In genomic region chr2:188529710-188530109, GRCh38 we compare ENCODE assay signal across 20 cellular contexts.
DNase-seq lines count a peak whose midpoint lies in the region; ATAC-seq and TF ChIP-seq lines count a peak whose summit lies in the region.
"Had no signal": no experiment of that assay in that cellular context is flagged by ENCODE, and none has a peak within 500 bp of the region (broad histone marks: within the 10 kb centered on the region; RNA-seq: fewer than 3 reads in every experiment).

No MANE protein-coding gene starts in this region.

- H3K27ac ChIP-seq in IMR-90 (ENCODE audit: insufficient read depth, low read length): no peak overlapping the region
- peak overlapping the region; percentile 68 for H3K27ac ChIP-seq in hepatocyte
- H3K27ac ChIP-seq: 22Rv1, A549, BLaER1, GM23248 had no signal

- no peak overlapping the region for H2AFZ ChIP-seq in IMR-90 (replicated peaks; ENCODE audit: low read length, poor library complexity)
- no peak overlapping the region for H2AFZ ChIP-seq in hepatocyte
- H2AFZ ChIP-seq: GM23248 had no signal

- H3K4me1 ChIP-seq in IMR-90 (ENCODE audit: control insufficient read depth, insufficient read depth, low read length) (peaks cover 2% of the 10 kb centered on the region; the same call in 1 of the 2 replicates), hepatocyte (ENCODE audit: insufficient read depth) (peaks cover 26% of the 10 kb centered on the region)
- H3K4me1 ChIP-seq: A549 had no signal

- H3K4me2 ChIP-seq in IMR-90 (ENCODE audit: low read depth, low read length) (no peak overlapping the region), hepatocyte (no peak overlapping the region)
- H3K4me2 ChIP-seq: A549, BLaER1 had no signal

- H3K9ac ChIP-seq in IMR-90 (ENCODE audit: low read depth, low read length): no peak overlapping the region
- H3K9ac ChIP-seq: BLaER1, GM23248 had no signal

- ATAC-seq in IMR-90 (ENCODE audit: low read depth): no peak
- ATAC-seq in SK-N-SH treated with all-trans-retinoic acid at 6 μM for 48 hours: no peak
- no peak for ATAC-seq in GM19395 (IDR thresholded peaks at IDR 0.05; ENCODE audit: unreplicated experiment)
- no peak for ATAC-seq in HG03460 (IDR thresholded peaks at IDR 0.05; ENCODE audit: unreplicated experiment)
- ATAC-seq: A549, GM12878 had no signal

- no peaks in the 10 kb centered on the region for H3K9me1 ChIP-seq in IMR-90 (ENCODE audit: insufficient read depth, low read length)

- H3K9me3 ChIP-seq in IMR-90 (ENCODE audit: control insufficient read depth, insufficient read depth, low read length) (peaks cover 3% of the 10 kb centered on the region), hepatocyte (ENCODE audit: low read depth) (no peaks in the 10 kb centered on the region)
- H3K9me3 ChIP-seq: A549, BLaER1 had no signal

- POLR2A ChIA-PET in IMR-90 (lab: Charles Lee; ENCODE audit: unreplicated experiment): no interaction called here

- BruUV-seq in IMR-90 (replicated peaks; lab: Mats Ljungman, UMichigan): no TSS peak

- no peak overlapping the region for H2BK15ac ChIP-seq in IMR-90 (ENCODE audit: low read depth, low read length)

- WGBS in IMR-90 (ENCODE audit: extremely low coverage in 2 of 2, insufficient read length in 1 of 2), 2 experiments: 80% methylated on average over 1 of the region's 1 CpG; no CpG with 5 or more reads in 1 of the 2 experiments
- 87% methylated on average over 1 of the region's 1 CpG for WGBS in hepatocyte (ENCODE audit: low lambda C conversion rate, missing lambda C conversion rate)

- H3K36me3 ChIP-seq in IMR-90 (ENCODE audit: control insufficient read depth, insufficient read depth, low read length) (peaks cover 2% of the 10 kb centered on the region; the same call in 1 of the 2 replicates), hepatocyte (replicated peaks; ENCODE audit: insufficient read depth, low read depth) (no peaks in the 10 kb centered on the region)
- H3K36me3 ChIP-seq: BLaER1 had no signal

- CTCF ChIA-PET in IMR-90 (lab: Yijun Ruan, JAX): no interaction called here

- no peak for TF ChIP-seq RAD21 in IMR-90 (IDR thresholded peaks at IDR 0.05; ENCODE audit: low read length)

- H2AK9ac ChIP-seq in IMR-90 (replicated peaks; ENCODE audit: low read depth, low read length, poor library complexity): no peak overlapping the region

- peak; percentile 19 for DNase-seq in DMS53 (lab: John Stamatoyannopoulos, UW)
- no peak for DNase-seq in DMS53 treated with DMSO at 0.1 percent for 48 hours (lab: John Stamatoyannopoulos, UW; ENCODE audit: unreplicated experiment)
- peak; percentile 27 for DNase-seq in IMR-90
- no peak for DNase-seq in hepatocyte (ENCODE audit: low spot score)
- DNase-seq in foreskin melanocyte: no peak
- DNase-seq: AML-193; CD4-positive, alpha-beta memory T cell; DMS153; DND-41; EL; GM23248; HCEC 1CT; KBM-7 had no signal

- H4K8ac ChIP-seq in IMR-90 (ENCODE audit: low read depth in 2 of 2, low read length in 2 of 2): no peak overlapping the region

- in situ Hi-C loops in IMR-90 (cut with MboI; ENCODE audit: low sequenced_read_pairs): loop anchor here (5.0 kb wide), 1 partner anchor 453 kb away; no protein-coding TSS in a partner anchor

- H4K91ac ChIP-seq in IMR-90 (ENCODE audit: insufficient read depth, low read depth, low read length): no peak overlapping the region

- H3K14ac ChIP-seq in IMR-90 (replicated peaks; ENCODE audit: low read depth, low read length): no peak overlapping the region

- H3K9me2 ChIP-seq in hepatocyte (replicated peaks; ENCODE audit: insufficient read depth): no peaks in the 10 kb centered on the region

- H3K27me3 ChIP-seq in IMR-90 (ENCODE audit: control insufficient read depth, insufficient read depth, low read length) (no peaks in the 10 kb centered on the region), hepatocyte (no peaks in the 10 kb centered on the region)
- H3K27me3 ChIP-seq: BLaER1 had no signal

- dilution Hi-C loops in IMR-90 (cut with HindIII; ENCODE audit: low sequenced_read_pairs, unreplicated experiment): no loop called here

- H3K79me2 ChIP-seq in hepatocyte: peaks cover 32% of the 10 kb centered on the region

- no peak overlapping the region for H3K56ac ChIP-seq in IMR-90 (ENCODE audit: extremely low read depth, insufficient read depth, low read length)

- no peak overlapping the region for H2BK5ac ChIP-seq in IMR-90 (ENCODE audit: low read depth, low read length, poor library complexity, severe bottlenecking)

- no peak overlapping the region for H2AK5ac ChIP-seq in IMR-90 (ENCODE audit: low read depth, low read length)

- no peaks in the 10 kb centered on the region for H4K20me1 ChIP-seq in IMR-90 (ENCODE audit: insufficient read depth, low read length)
- no peaks in the 10 kb centered on the region for H4K20me1 ChIP-seq in hepatocyte (ENCODE audit: insufficient read depth, poor library complexity, severe bottlenecking)
- H4K20me1 ChIP-seq: BLaER1 had no signal

- TF ChIP-seq POLR2A in IMR-90 (IDR thresholded peaks at IDR 0.05; ENCODE audit: low read depth, low read length): no peak

- no peak overlapping the region; the same call in 1 of the 2 replicates for H2BK120ac ChIP-seq in IMR-90 (ENCODE audit: low read depth, low read length)

- no peak overlapping the region for H2BK20ac ChIP-seq in IMR-90 (ENCODE audit: low read depth, low read length)

- H3K4me3 ChIP-seq in IMR-90 (ENCODE audit: insufficient read depth, low read depth, low read length): no peak overlapping the region
- H3K4me3 ChIP-seq in hepatocyte: no peak overlapping the region
- H3K4me3 ChIP-seq: A549, BLaER1, GM12878, GM23248 had no signal

- H3K4ac ChIP-seq in IMR-90 (ENCODE audit: low read depth, low read length): no peak overlapping the region

- no peak overlapping the region for H3K23ac ChIP-seq in IMR-90 (ENCODE audit: low read depth, low read length)

- TF ChIP-seq CTCF in IMR-90 (conservative IDR thresholded peaks at IDR 0.05; ENCODE audit: low read depth, low read length) (no peak), hepatocyte (IDR thresholded peaks at IDR 0.05; ENCODE audit: poor library complexity) (no peak)

- H3K79me1 ChIP-seq in IMR-90 (ENCODE audit: low read depth in 1 of 2, low read length in 2 of 2): peaks cover 3 to 9% of the 10 kb centered on the region in 2 experiments; a peak in 2 of 4 replicates

- no peak overlapping the region; the same call in 1 of the 2 replicates for H3K18ac ChIP-seq in IMR-90 (ENCODE audit: low read depth, low read length)

- intact Hi-C loops in IMR-90 (cut with micrococcal nuclease): loop anchor here (5.0 to 10.0 kb wide), 3 partner anchors 68 to 645 kb away; partner anchors contain the start of gene COL5A2

- H4K5ac ChIP-seq in IMR-90 (ENCODE audit: low read depth, low read length): no peak overlapping the region

TF ChIP-seq in IMR-90, 13 proteins besides CTCF, POLR2A, EP300 and RAD21 (continues in another document):
- no peak for TF ChIP-seq MAZ (IDR thresholded peaks at IDR 0.05; ENCODE audit: borderline replicate concordance, low read depth, low read length)
- TF ChIP-seq NFE2L2 (IDR thresholded peaks at IDR 0.05; ENCODE audit: low read depth, low read length): no peak
- TF ChIP-seq BHLHE40 (IDR thresholded peaks at IDR 0.05; ENCODE audit: low read depth, low read length): no peak
- no peak for TF ChIP-seq SMC3 (IDR thresholded peaks at IDR 0.05; ENCODE audit: low read depth, low read length)
- no peak for TF ChIP-seq CHD1 (IDR thresholded peaks at IDR 0.05; ENCODE audit: low read depth, low read length)
- TF ChIP-seq FOS (IDR thresholded peaks at IDR 0.05; ENCODE audit: low read depth, low read length): no peak
- TF ChIP-seq RCOR1 (IDR thresholded peaks at IDR 0.05; ENCODE audit: insufficient replicate concordance, low read length): no peak
- no peak for TF ChIP-seq MAFK (IDR thresholded peaks at IDR 0.05; ENCODE audit: low read depth, low read length)
- TF ChIP-seq, protein P1, sequence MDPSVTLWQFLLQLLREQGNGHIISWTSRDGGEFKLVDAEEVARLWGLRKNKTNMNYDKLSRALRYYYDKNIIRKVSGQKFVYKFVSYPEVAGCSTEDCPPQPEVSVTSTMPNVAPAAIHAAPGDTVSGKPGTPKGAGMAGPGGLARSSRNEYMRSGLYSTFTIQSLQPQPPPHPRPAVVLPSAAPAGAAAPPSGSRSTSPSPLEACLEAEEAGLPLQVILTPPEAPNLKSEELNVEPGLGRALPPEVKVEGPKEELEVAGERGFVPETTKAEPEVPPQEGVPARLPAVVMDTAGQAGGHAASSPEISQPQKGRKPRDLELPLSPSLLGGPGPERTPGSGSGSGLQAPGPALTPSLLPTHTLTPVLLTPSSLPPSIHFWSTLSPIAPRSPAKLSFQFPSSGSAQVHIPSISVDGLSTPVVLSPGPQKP (IDR thresholded peaks at IDR 0.05; ENCODE audit: borderline replicate concordance, low read depth, low read length): no peak

TF ChIP-seq in SK-N-SH treated with all-trans-retinoic acid at 6 μM for 48 hours, 23 proteins besides CTCF, POLR2A, EP300 and RAD21 (continues in another document):
- TF ChIP-seq, protein P2, sequence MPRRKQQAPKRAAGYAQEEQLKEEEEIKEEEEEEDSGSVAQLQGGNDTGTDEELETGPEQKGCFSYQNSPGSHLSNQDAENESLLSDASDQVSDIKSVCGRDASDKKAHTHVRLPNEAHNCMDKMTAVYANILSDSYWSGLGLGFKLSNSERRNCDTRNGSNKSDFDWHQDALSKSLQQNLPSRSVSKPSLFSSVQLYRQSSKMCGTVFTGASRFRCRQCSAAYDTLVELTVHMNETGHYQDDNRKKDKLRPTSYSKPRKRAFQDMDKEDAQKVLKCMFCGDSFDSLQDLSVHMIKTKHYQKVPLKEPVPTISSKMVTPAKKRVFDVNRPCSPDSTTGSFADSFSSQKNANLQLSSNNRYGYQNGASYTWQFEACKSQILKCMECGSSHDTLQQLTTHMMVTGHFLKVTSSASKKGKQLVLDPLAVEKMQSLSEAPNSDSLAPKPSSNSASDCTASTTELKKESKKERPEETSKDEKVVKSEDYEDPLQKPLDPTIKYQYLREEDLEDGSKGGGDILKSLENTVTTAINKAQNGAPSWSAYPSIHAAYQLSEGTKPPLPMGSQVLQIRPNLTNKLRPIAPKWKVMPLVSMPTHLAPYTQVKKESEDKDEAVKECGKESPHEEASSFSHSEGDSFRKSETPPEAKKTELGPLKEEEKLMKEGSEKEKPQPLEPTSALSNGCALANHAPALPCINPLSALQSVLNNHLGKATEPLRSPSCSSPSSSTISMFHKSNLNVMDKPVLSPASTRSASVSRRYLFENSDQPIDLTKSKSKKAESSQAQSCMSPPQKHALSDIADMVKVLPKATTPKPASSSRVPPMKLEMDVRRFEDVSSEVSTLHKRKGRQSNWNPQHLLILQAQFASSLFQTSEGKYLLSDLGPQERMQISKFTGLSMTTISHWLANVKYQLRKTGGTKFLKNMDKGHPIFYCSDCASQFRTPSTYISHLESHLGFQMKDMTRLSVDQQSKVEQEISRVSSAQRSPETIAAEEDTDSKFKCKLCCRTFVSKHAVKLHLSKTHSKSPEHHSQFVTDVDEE (CRISPR knock-in tag; IDR thresholded peaks at IDR 0.05): peak; percentile 29; the same call in 1 of the 2 replicates
- TF ChIP-seq ARNTL (CRISPR knock-in tag; IDR thresholded peaks at IDR 0.05; ENCODE audit: borderline replicate concordance, low read depth): no peak
- TF ChIP-seq ESRRG (CRISPR knock-in tag; IDR thresholded peaks at IDR 0.05): no peak
- no peak for TF ChIP-seq ZNF70 (CRISPR knock-in tag; IDR thresholded peaks at IDR 0.05)
- no peak for TF ChIP-seq RARB (CRISPR knock-in tag; IDR thresholded peaks at IDR 0.05)

Comparison
In these comparisons a context has a peak if more than half of its experiments do, and no peak if none do; other contexts are left out.
1. DNase-seq: peak in DMS53 (single experiment) and IMR-90 (single experiment); none in DMS53 treated with DMSO at 0.1 percent for 48 hours (single experiment), hepatocyte (single experiment) and foreskin melanocyte (single experiment).